8 cellular contexts compared by ENCODE assay signal in genomic region chr2:128313076-128313836, GRCh38. TPM values are rescaled to one million over a fixed set of nuclear protein-coding genes. Genes with fewer than 3 reads are reported as not detected.
DNase-seq lines count a peak whose midpoint lies in the region; ATAC-seq, FAIRE-seq and TF ChIP-seq lines count a peak whose summit lies in the region.

No MANE protein-coding gene starts in this region.

- peak overlapping the region; percentile 90 for H3K4me3 ChIP-seq in Loucy (ENCODE audit: low read length, poor library complexity, severe bottlenecking)
- H3K4me3 ChIP-seq in bronchial epithelial cell (ENCODE audit: low read depth, low read length), result no peak overlapping the region
- H3K4me3 ChIP-seq in aorta (ENCODE audit: low read length in 2 of 2), result no peak overlapping the region

- peak overlapping the region; percentile 98 for H3K4me2 ChIP-seq in Loucy (ENCODE audit: low read depth, low read length, poor library complexity, severe bottlenecking)

- H3K27ac Mint-ChIP-seq in nephron, result peak overlapping the region in 2 of 3 experiments; percentile 19 to 76
- no peak overlapping the region for H3K27ac Mint-ChIP-seq in stimulated activated memory B cell treated with anti-CD40 and anti-IgM and Interleukin-4, amounts not matched to agents 10 μg/mL and 1 μg/mL and 100 μg/mL, for 72 hours

- H3K27me3 ChIP-seq in Loucy (ENCODE audit: insufficient read depth, low read length, poor library complexity, severe bottlenecking) (peaks cover 27% of the 10 kb centered on the region), bronchial epithelial cell (ENCODE audit: control insufficient read depth, insufficient read depth, low read length) (no peaks in the 10 kb centered on the region), aorta (ENCODE audit: control insufficient read depth in 1 of 2, insufficient read depth in 2 of 2, low read length in 1 of 2) (no peaks in the 10 kb centered on the region)

- peaks cover 5% of the 10 kb centered on the region for H3K27me3 Mint-ChIP-seq in nephron (ENCODE audit: low read depth)
- no peaks in the 10 kb centered on the region for H3K27me3 Mint-ChIP-seq in stimulated activated memory B cell treated with anti-CD40 and anti-IgM and Interleukin-4, amounts not matched to agents 10 μg/mL and 1 μg/mL and 100 μg/mL, for 72 hours

- 66 to 75% methylated on average over 8 of the region's 8 CpGs for WGBS in aorta, 2 donors

- no peak for FAIRE-seq in bronchial epithelial cell (lab: Jason Lieb, UNC)

- H2AFZ ChIP-seq in Loucy (ENCODE audit: low read length), result no peak overlapping the region

- H3K9me3 Mint-ChIP-seq in nephron, result no peaks in the 10 kb centered on the region
- H3K9me3 Mint-ChIP-seq in stimulated activated memory B cell treated with anti-CD40 and anti-IgM and Interleukin-4, amounts not matched to agents 10 μg/mL and 1 μg/mL and 100 μg/mL, for 72 hours, result no peaks in the 10 kb centered on the region

- peak overlapping the region; percentile 95 for H3K9ac ChIP-seq in Loucy (ENCODE audit: low read depth, low read length, poor library complexity, severe bottlenecking)

- DNase-seq in EH (ENCODE audit: low read depth), result peak; percentile 37
- peak; percentile 37 for DNase-seq in bronchial epithelial cell (ENCODE audit: low read depth)
- DNase-seq in aorta, result no peak

- intact Hi-C loops in aorta (cut with DNase I), result loop anchor here in 1 of 2 donors (10.0 kb wide), 2 partner anchors 138 to 1562 kb away; no protein-coding TSS in a partner anchor

- H3K79me2 ChIP-seq in Loucy (ENCODE audit: insufficient read depth, low read length), result peaks cover 100% of the 10 kb centered on the region

- no peaks in the 10 kb centered on the region for H3K9me3 ChIP-seq in Loucy (ENCODE audit: insufficient read depth, low read depth, low read length)
- H3K9me3 ChIP-seq in aorta (ENCODE audit: control insufficient read depth, low read length), result no peaks in the 10 kb centered on the region

- H3K9me2 ChIP-seq in Loucy (replicated peaks; ENCODE audit: low read depth, low read length), result no peaks in the 10 kb centered on the region

- H3F3A ChIP-seq in Loucy (ENCODE audit: low read depth), result no peaks in the 10 kb centered on the region

- H3K4me3 Mint-ChIP-seq in nephron, result peak overlapping the region; percentile 41 to 74 (median 42)
- H3K4me3 Mint-ChIP-seq in stimulated activated memory B cell treated with anti-CD40 and anti-IgM and Interleukin-4, amounts not matched to agents 10 μg/mL and 1 μg/mL and 100 μg/mL, for 72 hours, result no peak overlapping the region

- peak; percentile 57 for TF ChIP-seq CTCF in Loucy (conservative IDR thresholded peaks at IDR 0.05; ENCODE audit: low read length)
- TF ChIP-seq CTCF in bronchial epithelial cell (IDR thresholded peaks at IDR 0.05; ENCODE audit: insufficient read depth, low read length, severe bottlenecking), result peak; percentile 64
- TF ChIP-seq CTCF in nephron (IDR thresholded peaks at IDR 0.05; ENCODE audit: unreplicated experiment in 3 of 3), result peak; percentile 30 to 44 (median 38)

- peaks cover 96% of the 10 kb centered on the region for H4K20me1 ChIP-seq in Loucy (ENCODE audit: insufficient read depth, low read length, poor library complexity, severe bottlenecking)

- no peak overlapping the region for H3K27ac ChIP-seq in aorta (ENCODE audit: low read depth in 1 of 2, low read length in 2 of 2)

- no peak for ATAC-seq in stimulated activated memory B cell treated with anti-CD40 and anti-IgM and Interleukin-4, amounts not matched to agents 10 μg/mL and 1 μg/mL and 100 μg/mL, for 72 hours
- ATAC-seq in GM18861 (IDR thresholded peaks at IDR 0.05; ENCODE audit: unreplicated experiment), result no peak
- no peak for ATAC-seq in aorta (ENCODE audit: low FRiP score)
- ATAC-seq in HG02571 (IDR thresholded peaks at IDR 0.05; ENCODE audit: unreplicated experiment), result no peak

- peaks cover 64% of the 10 kb centered on the region for H3K4me1 Mint-ChIP-seq in nephron
- peaks cover 74% of the 10 kb centered on the region for H3K4me1 Mint-ChIP-seq in stimulated activated memory B cell treated with anti-CD40 and anti-IgM and Interleukin-4, amounts not matched to agents 10 μg/mL and 1 μg/mL and 100 μg/mL, for 72 hours

- H3K36me3 Mint-ChIP-seq in nephron (ENCODE audit: low read depth), result peaks cover 7% of the 10 kb centered on the region
- peaks cover 13% of the 10 kb centered on the region for H3K36me3 Mint-ChIP-seq in stimulated activated memory B cell treated with anti-CD40 and anti-IgM and Interleukin-4, amounts not matched to agents 10 μg/mL and 1 μg/mL and 100 μg/mL, for 72 hours

- H3K36me3 ChIP-seq in Loucy (ENCODE audit: insufficient read depth, low read length) (peaks cover 92% of the 10 kb centered on the region), bronchial epithelial cell (ENCODE audit: control insufficient read depth, insufficient read depth, low read length) (peaks cover 5% of the 10 kb centered on the region), aorta (ENCODE audit: control insufficient read depth in 1 of 2, insufficient read depth in 2 of 2, low read length in 1 of 2) (no peaks in the 10 kb centered on the region)

- peaks cover 43% of the 10 kb centered on the region for H3K4me1 ChIP-seq in Loucy (ENCODE audit: insufficient read depth, low read length, poor library complexity, severe bottlenecking)
- H3K4me1 ChIP-seq in aorta (ENCODE audit: control insufficient read depth in 1 of 2, insufficient read depth in 2 of 2, low read length in 2 of 2), result no peaks in the 10 kb centered on the region

RNA-seq across cellular contexts. Expression of gene HS6ST1, which starts 5.4 kb away (rescaled TPM):
- total RNA-seq in bronchial epithelial cell (19.2 and 21.3 TPM in 2 replicates), aorta (10 to 100 TPM; 14.7 to 17.4 TPM)
- 1 to 10 TPM; 3.0 to 3.1 TPM for polyA plus RNA-seq in aorta

Comparison
In these comparisons a context has a peak if more than half of its experiments do, and no peak if none do; other contexts are left out.
1. DNase-seq: peak in EH (single experiment) and bronchial epithelial cell (single experiment); none in aorta (0 of 2).
2. Peak in every context shown above with its lines, with median percentiles within 50 percentile points of each other: CTCF ChIP-seq.